In the genomic region with DNA sequence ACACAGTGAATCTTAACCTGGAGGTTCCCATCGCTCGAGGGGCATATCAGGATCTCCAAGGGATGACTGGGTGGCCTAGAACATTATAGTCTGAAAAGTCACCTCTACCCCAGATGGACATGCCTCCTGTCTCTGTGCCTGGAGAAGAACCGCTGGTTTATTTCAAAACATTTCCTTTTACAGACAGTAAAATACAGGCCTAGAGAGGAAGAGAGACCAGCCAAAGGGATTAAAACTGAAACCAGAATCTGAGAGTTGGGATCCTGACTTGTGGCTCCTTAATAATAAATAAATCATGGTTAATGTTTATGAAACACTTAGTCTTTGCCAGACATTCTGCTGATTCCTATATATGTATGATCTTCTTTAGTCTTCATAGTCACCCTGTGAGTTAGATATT, we compare ENCODE assay signal across 18 cellular contexts.
"Had no signal": no experiment of that assay in that cellular context is flagged by ENCODE, and none has a peak within 500 bp of the region (broad histone marks: within the 10 kb centered on the region; RNA-seq: fewer than 3 reads in every experiment).

No MANE protein-coding gene starts in this region.

- H3K36me3 ChIP-seq: gastrocnemius medialis, heart right ventricle, left lung, ovary, upper lobe of right lung had no signal

- H3K36me3 Mint-ChIP-seq: naive thymus-derived CD4-positive, alpha-beta T cell had no signal

- H3K4me1 Mint-ChIP-seq: naive thymus-derived CD4-positive, alpha-beta T cell had no signal

- H3K4me1 ChIP-seq: left lung had no signal

- H3K27ac ChIP-seq: coronary artery, gastrocnemius medialis, left lung, ovary, upper lobe of right lung had no signal

- H3K27ac Mint-ChIP-seq: naive thymus-derived CD4-positive, alpha-beta T cell had no signal

- H3K4me3 Mint-ChIP-seq: naive thymus-derived CD4-positive, alpha-beta T cell; neural crest cell had no signal

- H3K27me3 ChIP-seq: gastrocnemius medialis, heart right ventricle, left lung, ovary, upper lobe of right lung had no signal

- H3K9me3 ChIP-seq: gastrocnemius medialis, left lung, ovary, upper lobe of right lung had no signal

- ATAC-seq: esophagus mucosa; gastrocnemius medialis; left lung; naive thymus-derived CD4-positive, alpha-beta T cell; upper lobe of right lung had no signal

- H3K4me3 ChIP-seq: coronary artery, gastrocnemius medialis, heart right ventricle, left lung, lung, ovary, smooth muscle cell, upper lobe of right lung had no signal

- DNase-seq: central memory CD4-positive, alpha-beta T cell; effector CD8-positive, alpha-beta T cell; gastrocnemius medialis; hypothalamus; kidney glomerular epithelial cell; left lung; mesendoderm; naive thymus-derived CD4-positive, alpha-beta T cell; stimulated activated CD4-positive, alpha-beta T cell treated with anti-CD3 and anti-CD28 coated beads, Interleukin-2, amount 100 ng/mL, for 48 hours; stimulated activated naive CD4-positive, alpha-beta T cell treated with Interleukin-2 at 50 U/mL for 16 hours; upper lobe of right lung had no signal
